1 cellular context compared by ENCODE assay signal in the genomic region with DNA sequence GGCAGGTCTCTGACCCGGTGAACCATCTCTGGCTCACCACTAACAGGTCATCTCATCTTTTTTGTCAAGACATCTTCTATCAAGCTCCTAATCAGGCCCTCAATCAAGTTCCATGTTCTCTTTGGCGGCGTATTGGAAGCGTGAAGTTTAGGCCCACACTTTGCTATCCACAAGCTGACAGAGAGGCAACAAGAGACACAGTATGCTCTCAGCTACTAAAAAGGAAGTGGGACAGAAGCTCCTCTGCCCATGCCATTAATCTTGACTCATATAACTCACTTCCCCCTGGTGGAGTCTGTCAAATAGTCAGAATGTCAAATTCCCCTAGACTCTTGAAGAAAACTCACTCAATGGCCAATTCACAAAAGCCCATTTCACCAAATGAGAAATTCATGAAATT.
TF ChIP-seq lines count a peak whose summit lies in the region.

No MANE protein-coding gene starts in this region.

TF ChIP-seq in GM12878, 131 proteins besides CTCF, POLR2A, EP300 and RAD21 (continued from another document and continues in another):
- TF ChIP-seq E2F8 (IDR thresholded peaks at IDR 0.05; ENCODE audit: low read depth, partially characterized antibody) (no peak), MYC (IDR thresholded peaks at IDR 0.05; ENCODE audit: insufficient read depth, insufficient read length, insufficient replicate concordance, low read length, severe bottlenecking) (no peak), POU2F2 (IDR thresholded peaks at IDR 0.05; ENCODE audit: borderline replicate concordance, low read depth, low read length) (peak; percentile 78; the same call in 2 of the 3 replicates), MAX (IDR thresholded peaks at IDR 0.05; ENCODE audit: low read depth, low read length) (no peak), NRF1 (conservative IDR thresholded peaks at IDR 0.05; ENCODE audit: low read depth, low read length) (no peak), MTA2 (IDR thresholded peaks at IDR 0.05; ENCODE audit: low read depth) (peak; percentile 9), CREB1 (IDR thresholded peaks at IDR 0.05; ENCODE audit: low read depth) (0 out of 2 replicates have a peak, but pooled peaks have one; percentile 17), SKIL (IDR thresholded peaks at IDR 0.05; ENCODE audit: low read depth, poor library complexity, severe bottlenecking) (peak; percentile 11), FOS (IDR thresholded peaks at IDR 0.05; ENCODE audit: borderline replicate concordance, extremely low read depth, insufficient read length) (no peak), KLF5 (IDR thresholded peaks at IDR 0.05; ENCODE audit: partially characterized antibody) (no peak), KDM1A (IDR thresholded peaks at IDR 0.05; ENCODE audit: borderline replicate concordance) (no peak), ZBED1 (IDR thresholded peaks at IDR 0.05; ENCODE audit: borderline replicate concordance) (peak; percentile 30; the same call in 1 of the 2 replicates), HDAC6 (IDR thresholded peaks at IDR 0.05; ENCODE audit: unreplicated experiment) (no peak), FOXM1 (IDR thresholded peaks at IDR 0.05; ENCODE audit: low read depth, low read length) (peak; percentile 75; the same call in 1 of the 2 replicates), RBBP5 (conservative IDR thresholded peaks at IDR 0.05) (no peak), TARDBP (IDR thresholded peaks at IDR 0.05; ENCODE audit: borderline replicate concordance) (no peak), TAF1 (IDR thresholded peaks at IDR 0.05; ENCODE audit: borderline replicate concordance, low read depth, low read length) (0 out of 2 replicates have a peak, but pooled peaks have one; percentile 63), BCL11A (IDR thresholded peaks at IDR 0.05; ENCODE audit: low read depth, low read length) (peak; percentile 95), CHD4 (IDR thresholded peaks at IDR 0.05) (no peak), WRNIP1 (IDR thresholded peaks at IDR 0.05; ENCODE audit: borderline replicate concordance, low read depth, low read length) (no peak), ZBTB33 (IDR thresholded peaks at IDR 0.05) (no peak), KAT2A (conservative IDR thresholded peaks at IDR 0.05; ENCODE audit: control insufficient read depth, low read depth, low read length) (no peak), SRF (IDR thresholded peaks at IDR 0.05; ENCODE audit: low read depth in 2 of 2, low read length in 2 of 2) (peak in 1 of 2 experiments; percentile 50; a peak in 1 of 4 replicates), FOXK2 (IDR thresholded peaks at IDR 0.05) (no peak), ZBTB4 (CRISPR knock-in tag; IDR thresholded peaks at IDR 0.05) (no peak), ZZZ3 (IDR thresholded peaks at IDR 0.05; ENCODE audit: control insufficient read depth, insufficient read length, low read depth) (no peak), TCF12 (IDR thresholded peaks at IDR 0.05; ENCODE audit: low read depth, low read length) (0 out of 2 replicates have a peak, but pooled peaks have one; percentile 60), SPI1 (IDR thresholded peaks at IDR 0.05; ENCODE audit: borderline replicate concordance, insufficient read depth, low read depth, low read length) (peak; percentile 99), EGR1 (IDR thresholded peaks at IDR 0.05; ENCODE audit: borderline replicate concordance in 1 of 2, low read depth in 2 of 2, low read length in 2 of 2) (no peak)
- TF ChIP-seq, protein P1, sequence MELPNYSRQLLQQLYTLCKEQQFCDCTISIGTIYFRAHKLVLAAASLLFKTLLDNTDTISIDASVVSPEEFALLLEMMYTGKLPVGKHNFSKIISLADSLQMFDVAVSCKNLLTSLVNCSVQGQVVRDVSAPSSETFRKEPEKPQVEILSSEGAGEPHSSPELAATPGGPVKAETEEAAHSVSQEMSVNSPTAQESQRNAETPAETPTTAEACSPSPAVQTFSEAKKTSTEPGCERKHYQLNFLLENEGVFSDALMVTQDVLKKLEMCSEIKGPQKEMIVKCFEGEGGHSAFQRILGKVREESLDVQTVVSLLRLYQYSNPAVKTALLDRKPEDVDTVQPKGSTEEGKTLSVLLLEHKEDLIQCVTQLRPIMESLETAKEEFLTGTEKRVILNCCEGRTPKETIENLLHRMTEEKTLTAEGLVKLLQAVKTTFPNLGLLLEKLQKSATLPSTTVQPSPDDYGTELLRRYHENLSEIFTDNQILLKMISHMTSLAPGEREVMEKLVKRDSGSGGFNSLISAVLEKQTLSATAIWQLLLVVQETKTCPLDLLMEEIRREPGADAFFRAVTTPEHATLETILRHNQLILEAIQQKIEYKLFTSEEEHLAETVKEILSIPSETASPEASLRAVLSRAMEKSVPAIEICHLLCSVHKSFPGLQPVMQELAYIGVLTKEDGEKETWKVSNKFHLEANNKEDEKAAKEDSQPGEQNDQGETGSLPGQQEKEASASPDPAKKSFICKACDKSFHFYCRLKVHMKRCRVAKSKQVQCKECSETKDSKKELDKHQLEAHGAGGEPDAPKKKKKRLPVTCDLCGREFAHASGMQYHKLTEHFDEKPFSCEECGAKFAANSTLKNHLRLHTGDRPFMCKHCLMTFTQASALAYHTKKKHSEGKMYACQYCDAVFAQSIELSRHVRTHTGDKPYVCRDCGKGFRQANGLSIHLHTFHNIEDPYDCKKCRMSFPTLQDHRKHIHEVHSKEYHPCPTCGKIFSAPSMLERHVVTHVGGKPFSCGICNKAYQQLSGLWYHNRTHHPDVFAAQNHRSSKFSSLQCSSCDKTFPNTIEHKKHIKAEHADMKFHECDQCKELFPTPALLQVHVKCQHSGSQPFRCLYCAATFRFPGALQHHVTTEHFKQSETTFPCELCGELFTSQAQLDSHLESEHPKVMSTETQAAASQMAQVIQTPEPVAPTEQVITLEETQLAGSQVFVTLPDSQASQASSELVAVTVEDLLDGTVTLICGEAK (IDR thresholded peaks at IDR 0.05; ENCODE audit: borderline replicate concordance), result no peak
- TF ChIP-seq, protein P2, sequence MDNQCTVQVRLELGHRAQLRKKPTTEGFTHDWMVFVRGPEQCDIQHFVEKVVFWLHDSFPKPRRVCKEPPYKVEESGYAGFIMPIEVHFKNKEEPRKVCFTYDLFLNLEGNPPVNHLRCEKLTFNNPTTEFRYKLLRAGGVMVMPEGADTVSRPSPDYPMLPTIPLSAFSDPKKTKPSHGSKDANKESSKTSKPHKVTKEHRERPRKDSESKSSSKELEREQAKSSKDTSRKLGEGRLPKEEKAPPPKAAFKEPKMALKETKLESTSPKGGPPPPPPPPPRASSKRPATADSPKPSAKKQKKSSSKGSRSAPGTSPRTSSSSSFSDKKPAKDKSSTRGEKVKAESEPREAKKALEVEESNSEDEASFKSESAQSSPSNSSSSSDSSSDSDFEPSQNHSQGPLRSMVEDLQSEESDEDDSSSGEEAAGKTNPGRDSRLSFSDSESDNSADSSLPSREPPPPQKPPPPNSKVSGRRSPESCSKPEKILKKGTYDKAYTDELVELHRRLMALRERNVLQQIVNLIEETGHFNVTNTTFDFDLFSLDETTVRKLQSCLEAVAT (IDR thresholded peaks at IDR 0.05), result no peak
- TF ChIP-seq, protein P3, sequence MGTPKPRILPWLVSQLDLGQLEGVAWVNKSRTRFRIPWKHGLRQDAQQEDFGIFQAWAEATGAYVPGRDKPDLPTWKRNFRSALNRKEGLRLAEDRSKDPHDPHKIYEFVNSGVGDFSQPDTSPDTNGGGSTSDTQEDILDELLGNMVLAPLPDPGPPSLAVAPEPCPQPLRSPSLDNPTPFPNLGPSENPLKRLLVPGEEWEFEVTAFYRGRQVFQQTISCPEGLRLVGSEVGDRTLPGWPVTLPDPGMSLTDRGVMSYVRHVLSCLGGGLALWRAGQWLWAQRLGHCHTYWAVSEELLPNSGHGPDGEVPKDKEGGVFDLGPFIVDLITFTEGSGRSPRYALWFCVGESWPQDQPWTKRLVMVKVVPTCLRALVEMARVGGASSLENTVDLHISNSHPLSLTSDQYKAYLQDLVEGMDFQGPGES (IDR thresholded peaks at IDR 0.05), result no peak
- TF ChIP-seq, protein P4, sequence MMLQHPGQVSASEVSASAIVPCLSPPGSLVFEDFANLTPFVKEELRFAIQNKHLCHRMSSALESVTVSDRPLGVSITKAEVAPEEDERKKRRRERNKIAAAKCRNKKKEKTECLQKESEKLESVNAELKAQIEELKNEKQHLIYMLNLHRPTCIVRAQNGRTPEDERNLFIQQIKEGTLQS (IDR thresholded peaks at IDR 0.05; ENCODE audit: borderline replicate concordance, extremely low read depth, low read depth, low read length), result no peak
- TF ChIP-seq, protein P5, sequence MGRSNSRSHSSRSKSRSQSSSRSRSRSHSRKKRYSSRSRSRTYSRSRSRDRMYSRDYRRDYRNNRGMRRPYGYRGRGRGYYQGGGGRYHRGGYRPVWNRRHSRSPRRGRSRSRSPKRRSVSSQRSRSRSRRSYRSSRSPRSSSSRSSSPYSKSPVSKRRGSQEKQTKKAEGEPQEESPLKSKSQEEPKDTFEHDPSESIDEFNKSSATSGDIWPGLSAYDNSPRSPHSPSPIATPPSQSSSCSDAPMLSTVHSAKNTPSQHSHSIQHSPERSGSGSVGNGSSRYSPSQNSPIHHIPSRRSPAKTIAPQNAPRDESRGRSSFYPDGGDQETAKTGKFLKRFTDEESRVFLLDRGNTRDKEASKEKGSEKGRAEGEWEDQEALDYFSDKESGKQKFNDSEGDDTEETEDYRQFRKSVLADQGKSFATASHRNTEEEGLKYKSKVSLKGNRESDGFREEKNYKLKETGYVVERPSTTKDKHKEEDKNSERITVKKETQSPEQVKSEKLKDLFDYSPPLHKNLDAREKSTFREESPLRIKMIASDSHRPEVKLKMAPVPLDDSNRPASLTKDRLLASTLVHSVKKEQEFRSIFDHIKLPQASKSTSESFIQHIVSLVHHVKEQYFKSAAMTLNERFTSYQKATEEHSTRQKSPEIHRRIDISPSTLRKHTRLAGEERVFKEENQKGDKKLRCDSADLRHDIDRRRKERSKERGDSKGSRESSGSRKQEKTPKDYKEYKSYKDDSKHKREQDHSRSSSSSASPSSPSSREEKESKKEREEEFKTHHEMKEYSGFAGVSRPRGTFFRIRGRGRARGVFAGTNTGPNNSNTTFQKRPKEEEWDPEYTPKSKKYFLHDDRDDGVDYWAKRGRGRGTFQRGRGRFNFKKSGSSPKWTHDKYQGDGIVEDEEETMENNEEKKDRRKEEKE (IDR thresholded peaks at IDR 0.05), result no peak
